2 cellular contexts compared by ENCODE assay signal in the genomic region with DNA sequence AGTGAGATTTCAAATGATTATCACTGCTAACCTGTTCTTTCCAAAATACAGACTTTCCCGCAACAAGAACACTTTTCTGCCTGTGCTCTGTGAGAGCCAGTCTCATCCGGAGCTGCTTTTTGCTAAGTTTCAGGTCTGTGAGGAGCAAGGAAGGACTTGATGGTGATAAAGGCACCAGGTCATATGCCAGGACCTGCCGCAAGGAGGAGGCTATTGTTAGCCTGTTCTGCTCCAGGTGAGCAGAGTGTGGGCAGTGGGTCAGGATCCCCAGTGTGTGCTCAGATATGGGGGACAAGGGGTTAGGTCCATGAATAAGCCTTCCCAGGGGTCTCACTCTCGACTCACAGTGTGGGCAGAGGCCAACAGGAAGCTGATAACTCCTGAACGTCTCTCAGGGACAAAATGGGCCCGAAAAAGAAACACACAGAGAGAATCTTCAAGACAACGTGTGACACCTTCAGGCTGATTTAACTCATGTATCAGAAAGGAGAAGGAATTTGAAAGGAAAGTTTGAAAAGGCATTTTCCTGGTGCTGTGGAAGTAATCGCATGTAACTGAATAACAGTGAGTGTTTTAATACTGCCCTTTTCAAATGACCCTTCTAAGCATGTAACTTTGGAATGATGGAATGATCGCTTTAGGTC.
TF ChIP-seq lines count a peak whose summit lies in the region.

No MANE protein-coding gene starts in this region.

TF ChIP-seq in HCT116, 20 proteins besides CTCF, POLR2A, EP300 and RAD21:
- TF ChIP-seq POLR2AphosphoS5 (IDR thresholded peaks at IDR 0.05; ENCODE audit: low read depth, low read length) (no peak), SIN3A (IDR thresholded peaks at IDR 0.05; ENCODE audit: low read depth) (no peak), FOSL1 (IDR thresholded peaks at IDR 0.05; ENCODE audit: low read depth) (no peak), CEBPB (IDR thresholded peaks at IDR 0.05; ENCODE audit: low read depth) (no peak), ZFX (IDR thresholded peaks at IDR 0.05) (no peak), SRF (IDR thresholded peaks at IDR 0.05; ENCODE audit: low read depth) (no peak), EZH2phosphoT487 (IDR thresholded peaks at IDR 0.05; ENCODE audit: borderline replicate concordance) (no peak), EZH2 (IDR thresholded peaks at IDR 0.05) (no peak), CBX3 (IDR thresholded peaks at IDR 0.05; ENCODE audit: low read depth) (no peak), YY1 (IDR thresholded peaks at IDR 0.05; ENCODE audit: extremely low read depth, insufficient replicate concordance, low read depth, low read length) (no peak), SP1 (IDR thresholded peaks at IDR 0.05; ENCODE audit: low read depth) (no peak)
- TF ChIP-seq, protein P1, sequence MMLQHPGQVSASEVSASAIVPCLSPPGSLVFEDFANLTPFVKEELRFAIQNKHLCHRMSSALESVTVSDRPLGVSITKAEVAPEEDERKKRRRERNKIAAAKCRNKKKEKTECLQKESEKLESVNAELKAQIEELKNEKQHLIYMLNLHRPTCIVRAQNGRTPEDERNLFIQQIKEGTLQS (IDR thresholded peaks at IDR 0.05) = no peak
- TF ChIP-seq, protein P2, sequence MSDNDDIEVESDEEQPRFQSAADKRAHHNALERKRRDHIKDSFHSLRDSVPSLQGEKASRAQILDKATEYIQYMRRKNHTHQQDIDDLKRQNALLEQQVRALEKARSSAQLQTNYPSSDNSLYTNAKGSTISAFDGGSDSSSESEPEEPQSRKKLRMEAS (IDR thresholded peaks at IDR 0.05) = no peak
- TF ChIP-seq, protein P3, sequence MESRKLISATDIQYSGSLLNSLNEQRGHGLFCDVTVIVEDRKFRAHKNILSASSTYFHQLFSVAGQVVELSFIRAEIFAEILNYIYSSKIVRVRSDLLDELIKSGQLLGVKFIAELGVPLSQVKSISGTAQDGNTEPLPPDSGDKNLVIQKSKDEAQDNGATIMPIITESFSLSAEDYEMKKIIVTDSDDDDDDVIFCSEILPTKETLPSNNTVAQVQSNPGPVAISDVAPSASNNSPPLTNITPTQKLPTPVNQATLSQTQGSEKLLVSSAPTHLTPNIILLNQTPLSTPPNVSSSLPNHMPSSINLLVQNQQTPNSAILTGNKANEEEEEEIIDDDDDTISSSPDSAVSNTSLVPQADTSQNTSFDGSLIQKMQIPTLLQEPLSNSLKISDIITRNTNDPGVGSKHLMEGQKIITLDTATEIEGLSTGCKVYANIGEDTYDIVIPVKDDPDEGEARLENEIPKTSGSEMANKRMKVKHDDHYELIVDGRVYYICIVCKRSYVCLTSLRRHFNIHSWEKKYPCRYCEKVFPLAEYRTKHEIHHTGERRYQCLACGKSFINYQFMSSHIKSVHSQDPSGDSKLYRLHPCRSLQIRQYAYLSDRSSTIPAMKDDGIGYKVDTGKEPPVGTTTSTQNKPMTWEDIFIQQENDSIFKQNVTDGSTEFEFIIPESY (IDR thresholded peaks at IDR 0.05; ENCODE audit: extremely low read depth, insufficient replicate concordance, low read length) = no peak
- TF ChIP-seq, protein P4, sequence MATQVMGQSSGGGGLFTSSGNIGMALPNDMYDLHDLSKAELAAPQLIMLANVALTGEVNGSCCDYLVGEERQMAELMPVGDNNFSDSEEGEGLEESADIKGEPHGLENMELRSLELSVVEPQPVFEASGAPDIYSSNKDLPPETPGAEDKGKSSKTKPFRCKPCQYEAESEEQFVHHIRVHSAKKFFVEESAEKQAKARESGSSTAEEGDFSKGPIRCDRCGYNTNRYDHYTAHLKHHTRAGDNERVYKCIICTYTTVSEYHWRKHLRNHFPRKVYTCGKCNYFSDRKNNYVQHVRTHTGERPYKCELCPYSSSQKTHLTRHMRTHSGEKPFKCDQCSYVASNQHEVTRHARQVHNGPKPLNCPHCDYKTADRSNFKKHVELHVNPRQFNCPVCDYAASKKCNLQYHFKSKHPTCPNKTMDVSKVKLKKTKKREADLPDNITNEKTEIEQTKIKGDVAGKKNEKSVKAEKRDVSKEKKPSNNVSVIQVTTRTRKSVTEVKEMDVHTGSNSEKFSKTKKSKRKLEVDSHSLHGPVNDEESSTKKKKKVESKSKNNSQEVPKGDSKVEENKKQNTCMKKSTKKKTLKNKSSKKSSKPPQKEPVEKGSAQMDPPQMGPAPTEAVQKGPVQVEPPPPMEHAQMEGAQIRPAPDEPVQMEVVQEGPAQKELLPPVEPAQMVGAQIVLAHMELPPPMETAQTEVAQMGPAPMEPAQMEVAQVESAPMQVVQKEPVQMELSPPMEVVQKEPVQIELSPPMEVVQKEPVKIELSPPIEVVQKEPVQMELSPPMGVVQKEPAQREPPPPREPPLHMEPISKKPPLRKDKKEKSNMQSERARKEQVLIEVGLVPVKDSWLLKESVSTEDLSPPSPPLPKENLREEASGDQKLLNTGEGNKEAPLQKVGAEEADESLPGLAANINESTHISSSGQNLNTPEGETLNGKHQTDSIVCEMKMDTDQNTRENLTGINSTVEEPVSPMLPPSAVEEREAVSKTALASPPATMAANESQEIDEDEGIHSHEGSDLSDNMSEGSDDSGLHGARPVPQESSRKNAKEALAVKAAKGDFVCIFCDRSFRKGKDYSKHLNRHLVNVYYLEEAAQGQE (IDR thresholded peaks at IDR 0.05; ENCODE audit: low read depth) = no peak

TF ChIP-seq in GM12878, 131 proteins besides CTCF, POLR2A, EP300 and RAD21:
- TF ChIP-seq DPF2 (IDR thresholded peaks at IDR 0.05) (no peak), ZZZ3 (IDR thresholded peaks at IDR 0.05; ENCODE audit: control insufficient read depth, insufficient read length, low read depth) (no peak), WRNIP1 (IDR thresholded peaks at IDR 0.05; ENCODE audit: borderline replicate concordance, low read depth, low read length) (no peak), MYB (IDR thresholded peaks at IDR 0.05; ENCODE audit: borderline replicate concordance, low read depth, low read length) (no peak), RFX5 (IDR thresholded peaks at IDR 0.05; ENCODE audit: low read depth, low read length) (no peak), TCF12 (IDR thresholded peaks at IDR 0.05; ENCODE audit: low read depth, low read length) (no peak)
